Comparison of ENCODE assay signal across 10 cellular contexts in genomic region chr3:30672959-30673358, GRCh38.
DNase-seq lines count a peak whose midpoint lies in the region; ATAC-seq and TF ChIP-seq lines count a peak whose summit lies in the region.
"Had no signal": no experiment of that assay in that cellular context is flagged by ENCODE, and none has a peak within 500 bp of the region (broad histone marks: within the 10 kb centered on the region; RNA-seq: fewer than 3 reads in every experiment).

No MANE protein-coding gene starts in this region.

- intact Hi-C loops in dendritic cell treated with granulocyte-macrophage colony-stimulating factor and Interleukin-4, amounts not matched to agents 40 ng/mL and 50 ng/mL, for 4 days (cut with micrococcal nuclease), result no loop called here
- intact Hi-C loops in testis (cut with DNase I; ENCODE audit: low total_unique reads), result no loop called here

- ATAC-seq in stimulated activated naive CD8-positive, alpha-beta T cell treated with anti-CD3 and anti-CD28 coated beads, Interleukin-15, Interleukin-2, amounts not matched to agents 100 U/mL and 50 U/mL, for 24 hours, result no peak

- H3K4me3 Mint-ChIP-seq in stimulated activated naive CD8-positive, alpha-beta T cell treated with anti-CD3 and anti-CD28 coated beads, Interleukin-15, Interleukin-2, amounts not matched to agents 100 ng/mL and 50 ng/mL, for 24 hours, result no peak overlapping the region
- no peak overlapping the region for H3K4me3 Mint-ChIP-seq in dendritic cell treated with granulocyte-macrophage colony-stimulating factor and Interleukin-4, amounts not matched to agents 40 ng/mL and 50 ng/mL, for 4 days

- H3K27ac ChIP-seq in testis (no peak overlapping the region), neuronal stem cell (replicated peaks; ENCODE audit: low read length) (no peak overlapping the region)

- no peak overlapping the region for H4K91ac ChIP-seq in neuronal stem cell (ENCODE audit: low read depth, low read length, poor library complexity)

- no peaks in the 10 kb centered on the region for H3K79me1 ChIP-seq in neuronal stem cell (ENCODE audit: low read depth, low read length)

- no peak overlapping the region for H3K4me3 ChIP-seq in testis
- H3K4me3 ChIP-seq in neuronal stem cell (ENCODE audit: low read length in 2 of 2), result no peak overlapping the region
- H3K4me3 ChIP-seq: breast epithelium, esophagus squamous epithelium had no signal

- no peak overlapping the region for H2BK5ac ChIP-seq in neuronal stem cell (ENCODE audit: low read length)

- peak overlapping the region; percentile 86 for H3K27ac Mint-ChIP-seq in stimulated activated naive CD8-positive, alpha-beta T cell treated with anti-CD3 and anti-CD28 coated beads, Interleukin-15, Interleukin-2, amounts not matched to agents 100 ng/mL and 50 ng/mL, for 24 hours
- H3K27ac Mint-ChIP-seq in dendritic cell treated with granulocyte-macrophage colony-stimulating factor and Interleukin-4, amounts not matched to agents 40 ng/mL and 50 ng/mL, for 4 days, result peak overlapping the region; percentile 30

- no peak overlapping the region for H3K4me2 ChIP-seq in neuronal stem cell (ENCODE audit: insufficient read depth, low read length, poor library complexity, severe bottlenecking)

- H3K27me3 ChIP-seq in testis (no peaks in the 10 kb centered on the region), neuronal stem cell (ENCODE audit: control insufficient read depth in 3 of 3, insufficient read depth in 3 of 3, low read depth in 1 of 3, low read length in 3 of 3) (no peaks in the 10 kb centered on the region)
- H3K27me3 ChIP-seq: breast epithelium, esophagus squamous epithelium had no signal

- no peak overlapping the region for H2AK5ac ChIP-seq in neuronal stem cell (ENCODE audit: low read depth, low read length)

- H3K18ac ChIP-seq in neuronal stem cell (ENCODE audit: low read length), result no peak overlapping the region

- peaks cover 4% of the 10 kb centered on the region for H3K9me3 Mint-ChIP-seq in stimulated activated naive CD8-positive, alpha-beta T cell treated with anti-CD3 and anti-CD28 coated beads, Interleukin-15, Interleukin-2, amounts not matched to agents 100 ng/mL and 50 ng/mL, for 24 hours
- no peaks in the 10 kb centered on the region for H3K9me3 Mint-ChIP-seq in dendritic cell treated with granulocyte-macrophage colony-stimulating factor and Interleukin-4, amounts not matched to agents 40 ng/mL and 50 ng/mL, for 4 days

- H3K36me3 Mint-ChIP-seq in stimulated activated naive CD8-positive, alpha-beta T cell treated with anti-CD3 and anti-CD28 coated beads, Interleukin-15, Interleukin-2, amounts not matched to agents 100 ng/mL and 50 ng/mL, for 24 hours (ENCODE audit: low read depth), result peaks cover 100% of the 10 kb centered on the region
- peaks cover 100% of the 10 kb centered on the region for H3K36me3 Mint-ChIP-seq in dendritic cell treated with granulocyte-macrophage colony-stimulating factor and Interleukin-4, amounts not matched to agents 40 ng/mL and 50 ng/mL, for 4 days (ENCODE audit: low read depth)

- no peak for TF ChIP-seq POLR2A in testis (IDR thresholded peaks at IDR 0.05)

- H3K4ac ChIP-seq in neuronal stem cell (ENCODE audit: low read length), result no peak overlapping the region

- H2BK15ac ChIP-seq in neuronal stem cell (ENCODE audit: low read length), result no peak overlapping the region

- H3K23ac ChIP-seq in neuronal stem cell (ENCODE audit: low read depth, low read length, poor library complexity), result no peak overlapping the region

- no peak overlapping the region for H3K14ac ChIP-seq in neuronal stem cell (ENCODE audit: low read length)

- no peak overlapping the region for H2BK12ac ChIP-seq in neuronal stem cell (ENCODE audit: low read length)

- H3K4me1 Mint-ChIP-seq in stimulated activated naive CD8-positive, alpha-beta T cell treated with anti-CD3 and anti-CD28 coated beads, Interleukin-15, Interleukin-2, amounts not matched to agents 100 ng/mL and 50 ng/mL, for 24 hours (ENCODE audit: low read depth), result peaks cover 96% of the 10 kb centered on the region
- H3K4me1 Mint-ChIP-seq in dendritic cell treated with granulocyte-macrophage colony-stimulating factor and Interleukin-4, amounts not matched to agents 40 ng/mL and 50 ng/mL, for 4 days (ENCODE audit: low read depth), result peaks cover 65% of the 10 kb centered on the region

- no peak for TF ChIP-seq CTCF in testis (IDR thresholded peaks at IDR 0.05)

- DNase-seq in stimulated activated naive CD8-positive, alpha-beta T cell treated with anti-CD3 and anti-CD28 coated beads, Interleukin-15, Interleukin-2, amounts not matched to agents 100 U/mL and 50 U/mL, for 24 hours, result no peak
- DNase-seq in lung microvascular endothelial cell (ENCODE audit: low read depth in 2 of 2), result peak; percentile 54 to 58
- no peak for DNase-seq in islet precursor cell
- no peak for DNase-seq in NCI-H2029 (lab: John Stamatoyannopoulos, UW)
- no peak for DNase-seq in testis
- no peak for DNase-seq in neuronal stem cell (ENCODE audit: low spot score)
- DNase-seq: esophagus squamous epithelium had no signal

- H4K8ac ChIP-seq in neuronal stem cell (ENCODE audit: low read depth, low read length), result no peak overlapping the region

- H3K27me3 Mint-ChIP-seq in stimulated activated naive CD8-positive, alpha-beta T cell treated with anti-CD3 and anti-CD28 coated beads, Interleukin-15, Interleukin-2, amounts not matched to agents 100 ng/mL and 50 ng/mL, for 24 hours, result no peaks in the 10 kb centered on the region
- H3K27me3 Mint-ChIP-seq in dendritic cell treated with granulocyte-macrophage colony-stimulating factor and Interleukin-4, amounts not matched to agents 40 ng/mL and 50 ng/mL, for 4 days, result no peaks in the 10 kb centered on the region

- H3K9ac ChIP-seq in neuronal stem cell (ENCODE audit: low read depth, low read length, poor library complexity), result no peak overlapping the region

- WGBS in testis, 2 donors, result 91 to 93% methylated on average over 4 of the region's 4 CpGs
- WGBS in neuronal stem cell (ENCODE audit: extremely low coverage in 2 of 2, insufficient read length in 2 of 2, insufficient replicate concordance in 1 of 2), 2 donors, result no CpG with 5 or more reads among the region's 4 CpGs

- H3K9me3 ChIP-seq in testis, result no peaks in the 10 kb centered on the region
- H3K9me3 ChIP-seq in neuronal stem cell (replicated peaks in 1 of 2; ENCODE audit: control insufficient read depth in 2 of 2, insufficient read depth in 1 of 2, low read depth in 1 of 2, low read length in 2 of 2), result peaks cover 0 to 5% of the 10 kb centered on the region in 2 donors
- H3K9me3 ChIP-seq: breast epithelium, esophagus squamous epithelium had no signal

- H2BK120ac ChIP-seq in neuronal stem cell (ENCODE audit: low read depth, low read length), result no peak overlapping the region

- H3K36me3 ChIP-seq in testis (ENCODE audit: low read depth, missing control alignments) (no peaks in the 10 kb centered on the region), neuronal stem cell (replicated peaks in 1 of 2; ENCODE audit: control insufficient read depth in 2 of 2, insufficient read depth in 2 of 2, low read length in 2 of 2) (peaks cover 10 to 89% of the 10 kb centered on the region in 2 donors)

- H2AFZ ChIP-seq in neuronal stem cell (ENCODE audit: low read length), result no peak overlapping the region

- H3K4me1 ChIP-seq in testis, result no peaks in the 10 kb centered on the region
- peaks cover 2 to 3% of the 10 kb centered on the region in 2 donors for H3K4me1 ChIP-seq in neuronal stem cell (ENCODE audit: control insufficient read depth in 2 of 2, insufficient read depth in 1 of 2, low read depth in 1 of 2, low read length in 2 of 2)
- H3K4me1 ChIP-seq: breast epithelium had no signal

Comparison
In these comparisons a context has a peak if more than half of its experiments do, and no peak if none do; other contexts are left out.
1. DNase-seq: peak in lung microvascular endothelial cell (2 of 2); none in stimulated activated naive CD8-positive, alpha-beta T cell treated with anti-CD3 and anti-CD28 coated beads, Interleukin-15, Interleukin-2, amounts not matched to agents 100 U/mL and 50 U/mL, for 24 hours (single experiment), islet precursor cell (single experiment), NCI-H2029 (single experiment), testis (single experiment) and neuronal stem cell (single experiment).